ENCODE assay signal across 12 cellular contexts in the genomic region with DNA sequence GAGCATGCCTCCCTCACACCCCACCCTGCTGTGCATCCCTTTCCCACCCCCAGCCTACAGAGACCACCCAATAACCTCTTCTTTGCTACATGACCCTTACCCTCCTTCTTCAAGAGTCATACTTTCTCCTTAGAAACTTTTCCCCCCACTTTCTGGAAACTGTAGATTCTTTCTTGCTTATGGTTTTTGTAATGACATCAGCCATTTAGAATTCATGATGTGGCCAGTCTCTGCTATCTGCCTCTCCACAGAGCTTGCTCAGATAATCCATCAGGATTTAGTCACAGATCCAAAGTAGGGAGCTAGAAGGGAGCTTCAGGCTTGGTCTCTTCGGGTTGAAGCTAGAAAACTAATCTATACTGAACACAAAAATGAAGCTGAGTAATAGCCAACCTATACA. TPM values are rescaled to one million over a fixed set of nuclear protein-coding genes. Genes with fewer than 3 reads are reported as not detected.
DNase-seq lines count a peak whose midpoint lies in the region; ATAC-seq and TF ChIP-seq lines count a peak whose summit lies in the region.
"Had no signal": no experiment of that assay in that cellular context is flagged by ENCODE, and none has a peak within 500 bp of the region (broad histone marks: within the 10 kb centered on the region; RNA-seq: fewer than 3 reads in every experiment).

No MANE protein-coding gene starts in this region.

- POLR2A ChIA-PET in AG04450 (lab: Yijun Ruan, JAX) = interaction anchor here (0.8 to 1.4 kb wide), 3 partner anchors 11 to 49 kb away, joined by 5 to 12 read pairs (median 7); a partner anchor contains a TSS
- POLR2A ChIA-PET in activated CD4-positive, alpha-beta memory T cell treated with anti-CD3 and anti-CD28 coated beads for 36 hours (lab: Charles Lee) = interaction anchor here (0.9 to 1.6 kb wide), 4 partner anchors 11 to 49 kb away, joined by 3 to 4 read pairs (median 3); a partner anchor contains a TSS

- ATAC-seq in HG03439 (IDR thresholded peaks at IDR 0.05; ENCODE audit: unreplicated experiment) = no peak
- ATAC-seq in GM19467 (IDR thresholded peaks at IDR 0.05; ENCODE audit: unreplicated experiment) = no peak
- ATAC-seq in HG03280 (IDR thresholded peaks at IDR 0.05; ENCODE audit: unreplicated experiment) = no peak

- no peaks in the 10 kb centered on the region for H3K9me3 Mint-ChIP-seq in activated CD4-positive, alpha-beta memory T cell treated with anti-CD3 and anti-CD28 coated beads for 36 hours

- peak overlapping the region; percentile 34 for H3K4me3 Mint-ChIP-seq in activated CD4-positive, alpha-beta memory T cell treated with anti-CD3 and anti-CD28 coated beads for 36 hours

- CTCF ChIA-PET in AG04450 (lab: Charles Lee) = interaction anchor here (0.7 kb wide), 1 partner anchor 15 kb away, joined by 4 read pairs; no protein-coding TSS in a partner anchor
- CTCF ChIA-PET in activated CD4-positive, alpha-beta memory T cell treated with anti-CD3 and anti-CD28 coated beads for 36 hours (lab: Charles Lee) = interaction anchor here (1.2 to 2.5 kb wide), 3 partner anchors 20 to 121 kb away, joined by 3 to 7 read pairs (median 6); no protein-coding TSS in a partner anchor

- intact Hi-C loops in activated CD4-positive, alpha-beta memory T cell treated with anti-CD3 and anti-CD28 coated beads for 36 hours (cut with micrococcal nuclease) = loop anchor here (1.0 kb wide), 1 partner anchor 20 kb away; no protein-coding TSS in a partner anchor

- H3K27me3 Mint-ChIP-seq in activated CD4-positive, alpha-beta memory T cell treated with anti-CD3 and anti-CD28 coated beads for 36 hours = no peaks in the 10 kb centered on the region

- H3K27ac ChIP-seq in AG04450 (ENCODE audit: low read depth, low read length) = peak overlapping the region; percentile 75

- TF ChIP-seq CTCF in AG04450 (IDR thresholded peaks at IDR 0.05; ENCODE audit: low read depth, low read length) (no peak), fibroblast of villous mesenchyme (IDR thresholded peaks at IDR 0.05; ENCODE audit: insufficient read depth, low read depth, low read length) (no peak)

- DNase-seq in AG04450 (ENCODE audit: low read depth, low spot score) (peak; percentile 82), ELR (ENCODE audit: low read depth) (peak; percentile 96), fibroblast of villous mesenchyme (ENCODE audit: low read depth) (peak; percentile 88)
- DNase-seq in activated CD4-positive, alpha-beta memory T cell treated with anti-CD3 and anti-CD28 coated beads for 36 hours = no peak
- DNase-seq in central memory CD4-positive, alpha-beta T cell = no peak
- DNase-seq: DMS79, foreskin melanocyte, GOT3, NCI-H1417 had no signal

- H3K4me3 ChIP-seq in AG04450 (ENCODE audit: low read depth, low read length) (no peak overlapping the region), fibroblast of villous mesenchyme (ENCODE audit: low read depth, low read length) (no peak overlapping the region)

- H3K9me3 ChIP-seq in AG04450 (ENCODE audit: control insufficient read depth, insufficient read depth, low read length) = no peaks in the 10 kb centered on the region

- H3K36me3 Mint-ChIP-seq in activated CD4-positive, alpha-beta memory T cell treated with anti-CD3 and anti-CD28 coated beads for 36 hours = peaks cover 44% of the 10 kb centered on the region

- H3K27ac Mint-ChIP-seq in activated CD4-positive, alpha-beta memory T cell treated with anti-CD3 and anti-CD28 coated beads for 36 hours = peak overlapping the region; percentile 97

- H3K4me1 Mint-ChIP-seq in activated CD4-positive, alpha-beta memory T cell treated with anti-CD3 and anti-CD28 coated beads for 36 hours (ENCODE audit: low read depth) = peaks cover 71% of the 10 kb centered on the region

- H3K27me3 ChIP-seq in AG04450 (ENCODE audit: control insufficient read depth, insufficient read depth, low read length) = no peaks in the 10 kb centered on the region

RNA-seq across cellular contexts. Expression of a gene that starts 36.5 kb away (rescaled TPM):
- 15.5 and 19.0 TPM in 2 replicates for polyA plus RNA-seq in AG04450 (2011; rRNA removed)
- 21.0 and 22.3 TPM in 2 replicates for polyA minus RNA-seq in AG04450 (2011; rRNA and poly(A)+ RNA removed)
- 10 to 100 TPM; 90.2 to 95.3 TPM for total RNA-seq in activated CD4-positive, alpha-beta memory T cell treated with anti-CD3 and anti-CD28 coated beads for 36 hours
- total RNA-seq in fibroblast of villous mesenchyme = 17.4 and 19.9 TPM in 2 replicates

RNA-seq across cellular contexts. Expression of a gene that starts 48.7 kb away (rescaled TPM):
- polyA plus RNA-seq in AG04450 (2011; rRNA removed) = 195 and 238 TPM in 2 replicates
- polyA minus RNA-seq in AG04450 (2011; rRNA and poly(A)+ RNA removed) = 224 and 265 TPM in 2 replicates
- total RNA-seq in activated CD4-positive, alpha-beta memory T cell treated with anti-CD3 and anti-CD28 coated beads for 36 hours = 100 to 1,000 TPM; 276 to 279 TPM
- total RNA-seq in fibroblast of villous mesenchyme = 106 and 142 TPM in 2 replicates

Comparison
In these comparisons a context has a peak if more than half of its experiments do, and no peak if none do; other contexts are left out.
1. DNase-seq: peak in AG04450 (single experiment), ELR (single experiment) and fibroblast of villous mesenchyme (single experiment); none in activated CD4-positive, alpha-beta memory T cell treated with anti-CD3 and anti-CD28 coated beads for 36 hours (single experiment) and central memory CD4-positive, alpha-beta T cell (single experiment).